ENCODE assay signal across 1 cellular context in genomic region chr10:67812007-67812406, GRCh38.
TF ChIP-seq lines count a peak whose summit lies in the region.

No MANE protein-coding gene starts in this region.

TF ChIP-seq in endothelial cell of umbilical vein, 7 proteins besides CTCF, POLR2A, EP300 and RAD21 (continued from another document):
- no peak for TF ChIP-seq MAX (IDR thresholded peaks at IDR 0.05; ENCODE audit: insufficient read depth, insufficient read length)
